12 cellular contexts compared by ENCODE assay signal in genomic region chr4:128832253-128832641, GRCh38. TPM values are rescaled to one million over a fixed set of nuclear protein-coding genes. Genes with fewer than 3 reads are reported as not detected.
DNase-seq lines count a peak whose midpoint lies in the region; ATAC-seq and TF ChIP-seq lines count a peak whose summit lies in the region.
"Had no signal": no experiment of that assay in that cellular context is flagged by ENCODE, and none has a peak within 500 bp of the region (broad histone marks: within the 10 kb centered on the region; RNA-seq: fewer than 3 reads in every experiment).

No MANE protein-coding gene starts in this region.

- H3K27me3 ChIP-seq in brain microvascular endothelial cell (replicated peaks) (no peaks in the 10 kb centered on the region), psoas muscle (ENCODE audit: insufficient read depth in 3 of 3, low read length in 2 of 3) (no peaks in the 10 kb centered on the region)
- H3K27me3 ChIP-seq: gastroesophageal sphincter had no signal

- peaks cover 70% of the 10 kb centered on the region for H3K4me1 Mint-ChIP-seq in activated naive CD4-positive, alpha-beta T cell treated with anti-CD3 and anti-CD28 coated beads for 36 hours (ENCODE audit: low read depth)

- H3K27ac ChIP-seq in brain microvascular endothelial cell, result peak overlapping the region; percentile 66
- peak overlapping the region; percentile 8 for H3K27ac ChIP-seq in psoas muscle

- 36 to 86% (median 58%) methylated on average over 1 of the region's 1 CpG for WGBS in psoas muscle, 3 donors

- DNase-seq in brain microvascular endothelial cell (no peak), psoas muscle (no peak), NCI-H128 (lab: John Stamatoyannopoulos, UW; ENCODE audit: unreplicated experiment) (no peak), AG08395 (ENCODE audit: low spot score) (no peak), DMS53 treated with DMSO at 0.1 percent for 48 hours (lab: John Stamatoyannopoulos, UW; ENCODE audit: unreplicated experiment) (no peak)
- no peak for DNase-seq in activated naive CD4-positive, alpha-beta T cell treated with anti-CD3 and anti-CD28 coated beads for 36 hours
- DNase-seq: activated CD4-positive, alpha-beta T cell treated with anti-CD3 and anti-CD28 coated beads, Interleukin-2, amount 50 U/mL, for 1 hour; NCI-H1930; SHP77 treated with DMSO at 0.1 percent for 48 hours had no signal

- no peaks in the 10 kb centered on the region for H3K27me3 Mint-ChIP-seq in activated naive CD4-positive, alpha-beta T cell treated with anti-CD3 and anti-CD28 coated beads for 36 hours (ENCODE audit: low read depth)

- peak; percentile 25 for ATAC-seq in GM19023 (IDR thresholded peaks at IDR 0.05; ENCODE audit: unreplicated experiment)
- ATAC-seq in HG02970 (IDR thresholded peaks at IDR 0.05; ENCODE audit: low FRiP score, unreplicated experiment), result peak; percentile 26
- ATAC-seq in psoas muscle, result no peak
- ATAC-seq: gastroesophageal sphincter had no signal

- in situ Hi-C loops in brain microvascular endothelial cell (cut with HindIII; ENCODE audit: low pct_ligation_motif_present, low sequenced_read_pairs), result no loop called here

- no peaks in the 10 kb centered on the region for H3K9me3 Mint-ChIP-seq in activated naive CD4-positive, alpha-beta T cell treated with anti-CD3 and anti-CD28 coated beads for 36 hours

- H3K36me3 Mint-ChIP-seq in activated naive CD4-positive, alpha-beta T cell treated with anti-CD3 and anti-CD28 coated beads for 36 hours (ENCODE audit: low read depth), result peaks cover 37% of the 10 kb centered on the region

- H3K4me3 ChIP-seq in brain microvascular endothelial cell (ENCODE audit: low read depth, low read length) (no peak overlapping the region), psoas muscle (no peak overlapping the region)
- H3K4me3 ChIP-seq: gastroesophageal sphincter had no signal

- H3K4me1 ChIP-seq in psoas muscle, result peaks cover 73% of the 10 kb centered on the region

- no peak overlapping the region for H3K4me3 Mint-ChIP-seq in activated naive CD4-positive, alpha-beta T cell treated with anti-CD3 and anti-CD28 coated beads for 36 hours

- H3K27ac Mint-ChIP-seq in activated naive CD4-positive, alpha-beta T cell treated with anti-CD3 and anti-CD28 coated beads for 36 hours, result no peak overlapping the region

- CTCF ChIA-PET in activated naive CD4-positive, alpha-beta T cell treated with anti-CD3 and anti-CD28 coated beads for 36 hours (lab: Charles Lee), result interaction anchor here (1.3 kb wide), 1 partner anchor 23 kb away, joined by 5 read pairs; the partner anchor contains the start of gene JADE1

- H3K36me3 ChIP-seq in brain microvascular endothelial cell (replicated peaks) (peaks cover 16% of the 10 kb centered on the region), psoas muscle (ENCODE audit: insufficient read depth in 1 of 2, low read depth in 1 of 2) (peaks cover 5 to 22% of the 10 kb centered on the region in 2 donors)

- intact Hi-C loops in psoas muscle (cut with DNase I), result no loop called here
- intact Hi-C loops in activated naive CD4-positive, alpha-beta T cell treated with anti-CD3 and anti-CD28 coated beads for 36 hours (cut with micrococcal nuclease), result no loop called here

- TF ChIP-seq CTCF in brain microvascular endothelial cell (IDR thresholded peaks at IDR 0.05; ENCODE audit: low read depth, low read length, missing control alignments) (no peak), psoas muscle (IDR thresholded peaks at IDR 0.05) (no peak)

- no peaks in the 10 kb centered on the region for H3K9me3 ChIP-seq in psoas muscle
- H3K9me3 ChIP-seq: gastroesophageal sphincter had no signal

RNA-seq across cellular contexts. Expression of gene JADE1, which starts 22.7 kb away (rescaled TPM):
- total RNA-seq in psoas muscle, result 10 to 100 TPM; 16.8 to 21.4 (median 19.0) TPM
- polyA plus RNA-seq in psoas muscle, result 10 to 100 TPM in 1 of 3 donors, 1 to 10 TPM in 2; 5.8 to 16.4 (median 6.5) TPM
- total RNA-seq in activated naive CD4-positive, alpha-beta T cell treated with anti-CD3 and anti-CD28 coated beads for 36 hours, result 10 to 100 TPM; 35.8 to 38.2 TPM

Comparison
In these comparisons a context has a peak if more than half of its experiments do, and no peak if none do; other contexts are left out.
1. ATAC-seq: peak in GM19023 (single experiment) and HG02970 (single experiment); none in psoas muscle (0 of 4).